22 cellular contexts compared by ENCODE assay signal in genomic region chr10:97915761-97916160, GRCh38.
DNase-seq lines count a peak whose midpoint lies in the region; ATAC-seq and TF ChIP-seq lines count a peak whose summit lies in the region.
"Had no signal": no experiment of that assay in that cellular context is flagged by ENCODE, and none has a peak within 500 bp of the region (broad histone marks: within the 10 kb centered on the region; RNA-seq: fewer than 3 reads in every experiment).

No MANE protein-coding gene starts in this region.

- H3K4me3 ChIP-seq in thyroid gland (replicated peaks in 1 of 3), result no peak overlapping the region
- no peak overlapping the region for H3K4me3 ChIP-seq in BE2C (ENCODE audit: low read depth, low read length)
- H3K4me3 ChIP-seq: A549; BLaER1 treated with 17β-estradiol and CSF1 and Interleukin-3, amounts not matched to agents 10 nM and 100 nM; esophagus muscularis mucosa; neural progenitor cell; right atrium auricular region; SJSA1; uterus had no signal

- no peaks in the 10 kb centered on the region for H3K9me3 Mint-ChIP-seq in activated T-cell treated with anti-CD3 and anti-CD28 coated beads, Interleukin-2, amount 50 U/mL, for 24 hours
- H3K9me3 Mint-ChIP-seq: neural progenitor cell, WTC11 had no signal

- no peak overlapping the region for H3K27ac Mint-ChIP-seq in activated T-cell treated with anti-CD3 and anti-CD28 coated beads, Interleukin-2, amount 50 U/mL, for 24 hours
- H3K27ac Mint-ChIP-seq: neural progenitor cell, WTC11 had no signal

- peak overlapping the region in 2 of 3 donors; percentile 52 to 68 for H3K27ac ChIP-seq in thyroid gland
- H3K27ac ChIP-seq: esophagus muscularis mucosa, neural progenitor cell, SJSA1, uterus had no signal

- H3K4me3 Mint-ChIP-seq in activated T-cell treated with anti-CD3 and anti-CD28 coated beads, Interleukin-2, amount 50 U/mL, for 24 hours, result no peak overlapping the region
- H3K4me3 Mint-ChIP-seq: neural progenitor cell, WTC11 had no signal

- H3K36me3 Mint-ChIP-seq in activated T-cell treated with anti-CD3 and anti-CD28 coated beads, Interleukin-2, amount 50 U/mL, for 24 hours (ENCODE audit: low read depth), result no peaks in the 10 kb centered on the region
- H3K36me3 Mint-ChIP-seq: neural progenitor cell, WTC11 had no signal

- H3K36me3 ChIP-seq in thyroid gland (no peaks in the 10 kb centered on the region), BE2C (no peaks in the 10 kb centered on the region)
- H3K36me3 ChIP-seq: BLaER1 treated with 17β-estradiol and CSF1 and Interleukin-3, amounts not matched to agents 10 nM and 100 nM; esophagus muscularis mucosa; neural progenitor cell; right atrium auricular region; SJSA1; uterus had no signal

- H3K27me3 Mint-ChIP-seq in activated T-cell treated with anti-CD3 and anti-CD28 coated beads, Interleukin-2, amount 50 U/mL, for 24 hours, result peaks cover 8% of the 10 kb centered on the region

- intact Hi-C loops in Right ventricle myocardium inferior (cut with DNase I), result loop anchor here (2.0 kb wide), 2 partner anchors 125 to 393 kb away; no protein-coding TSS in a partner anchor
- intact Hi-C loops in cardiac septum (cut with DNase I), result loop anchor here (10.0 kb wide), 1 partner anchor 389 kb away; no protein-coding TSS in a partner anchor
- intact Hi-C loops in thyroid gland (cut with DNase I), result loop anchor here (2.0 kb wide), 1 partner anchor 125 kb away; no protein-coding TSS in a partner anchor

- peaks cover 16 to 31% of the 10 kb centered on the region in 2 donors for H3K4me1 ChIP-seq in thyroid gland
- H3K4me1 ChIP-seq in BE2C, result 0 out of 2 replicates have a peak, but pooled peaks cover 2% of the 10 kb centered on the region
- H3K4me1 ChIP-seq: neural progenitor cell, SJSA1, uterus had no signal

- TF ChIP-seq CTCF in thyroid gland (IDR thresholded peaks at IDR 0.05) (no peak), BE2C (IDR thresholded peaks at IDR 0.05; ENCODE audit: low read depth, low read length) (no peak)

- DNase-seq in Right ventricle myocardium inferior (ENCODE audit: missing footprints), result peak; percentile 18
- no peak for DNase-seq in cardiac septum (ENCODE audit: low spot score)
- DNase-seq in cerebellar nuclear complex (lab: John Stamatoyannopoulos, UW), result peak; percentile 38 to 58
- DNase-seq in midbrain (lab: John Stamatoyannopoulos, UW), result peak; percentile 64
- DNase-seq in thyroid gland, result peak; percentile 67 to 79
- DNase-seq in activated T-cell treated with anti-CD3 and anti-CD28 coated beads, Interleukin-2, amount 50 U/mL, for 24 hours, result no peak
- no peak for DNase-seq in GF-D8 (lab: John Stamatoyannopoulos, UW)
- no peak for DNase-seq in BE2C
- DNase-seq: activated CD4-positive, alpha-beta T cell treated with anti-CD3 and anti-CD28 coated beads, Interleukin-2, amount 50 U/mL, for 4 hours; activated effector memory CD4-positive, alpha-beta T cell treated with anti-CD3 and anti-CD28 coated beads, Interleukin-2, amount 50 U/mL, for 16 hours; central memory CD4-positive, alpha-beta T cell; effector CD8-positive, alpha-beta T cell; left colon; NCI-H226; uterus had no signal

- H3K27me3 ChIP-seq in thyroid gland, result no peaks in the 10 kb centered on the region
- no peaks in the 10 kb centered on the region for H3K27me3 ChIP-seq in BE2C
- H3K27me3 ChIP-seq: BLaER1 treated with 17β-estradiol and CSF1 and Interleukin-3, amounts not matched to agents 10 nM and 100 nM; right atrium auricular region; uterus had no signal

- no peak for ATAC-seq in Right ventricle myocardium inferior

- peaks cover 6% of the 10 kb centered on the region for H3K4me1 Mint-ChIP-seq in activated T-cell treated with anti-CD3 and anti-CD28 coated beads, Interleukin-2, amount 50 U/mL, for 24 hours (ENCODE audit: low read depth)

- H3K9me3 ChIP-seq in thyroid gland (no peaks in the 10 kb centered on the region), BE2C (no peaks in the 10 kb centered on the region)
- H3K9me3 ChIP-seq: A549; BLaER1 treated with 17β-estradiol and CSF1 and Interleukin-3, amounts not matched to agents 10 nM and 100 nM; esophagus muscularis mucosa; right atrium auricular region; SJSA1; uterus had no signal

- WGBS in thyroid gland, 2 donors, result 36 to 39% methylated on average over 9 of the region's 9 CpGs

- TF ChIP-seq POLR2A in thyroid gland (IDR thresholded peaks at IDR 0.05), result no peak

Comparison
In these comparisons a context has a peak if more than half of its experiments do, and no peak if none do; other contexts are left out.
1. DNase-seq: peak in Right ventricle myocardium inferior (single experiment), cerebellar nuclear complex (2 of 2), midbrain (single experiment) and thyroid gland (2 of 2); none in cardiac septum (single experiment), activated T-cell treated with anti-CD3 and anti-CD28 coated beads, Interleukin-2, amount 50 U/mL, for 24 hours (single experiment), GF-D8 (single experiment) and BE2C (single experiment).